In the genomic region with DNA sequence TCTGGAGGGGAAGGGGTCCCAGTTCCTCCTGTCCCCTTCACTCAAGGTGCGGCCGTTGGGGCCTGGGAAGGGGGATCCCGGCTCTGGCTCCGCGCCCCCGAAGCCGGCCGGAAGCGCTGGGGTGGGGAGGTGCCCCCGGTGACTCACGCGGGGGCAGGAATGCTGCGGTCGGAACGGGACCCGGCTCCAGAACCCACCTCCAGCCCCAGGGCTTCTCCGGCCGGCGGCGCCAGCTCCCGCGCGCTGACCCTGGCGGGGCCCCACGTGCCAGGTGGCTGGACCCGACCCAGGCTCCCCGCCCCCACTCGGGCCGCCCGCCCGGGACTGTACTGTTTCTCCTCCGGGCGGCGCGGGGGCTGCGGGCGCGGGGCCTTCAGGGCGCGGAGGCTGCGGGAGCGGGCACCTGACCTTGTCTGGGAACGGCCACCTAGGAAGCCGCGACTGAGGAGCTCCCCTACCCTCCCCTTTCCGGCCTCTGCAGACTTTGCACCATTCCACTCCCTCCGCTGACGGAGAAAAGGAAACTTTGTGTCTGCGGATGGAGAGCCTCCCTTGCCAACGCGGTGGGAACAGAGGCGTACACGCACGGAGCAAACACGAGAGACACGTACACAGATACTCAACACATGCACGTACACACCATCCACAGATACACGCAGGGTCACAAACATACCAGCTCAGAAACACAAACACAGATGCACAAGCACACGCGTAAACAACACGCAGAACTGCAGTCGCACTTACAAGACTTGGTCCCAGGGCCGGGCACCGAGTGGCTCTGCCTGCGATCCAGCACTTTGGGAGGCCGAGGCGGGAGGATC, we compare ENCODE assay signal across 1 cellular context.
TF ChIP-seq lines count a peak whose summit lies in the region.

No MANE protein-coding gene starts in this region.

TF ChIP-seq in K562, 482 proteins besides CTCF, POLR2A, EP300 and RAD21 (continues in another document):
- TF ChIP-seq, protein P1, sequence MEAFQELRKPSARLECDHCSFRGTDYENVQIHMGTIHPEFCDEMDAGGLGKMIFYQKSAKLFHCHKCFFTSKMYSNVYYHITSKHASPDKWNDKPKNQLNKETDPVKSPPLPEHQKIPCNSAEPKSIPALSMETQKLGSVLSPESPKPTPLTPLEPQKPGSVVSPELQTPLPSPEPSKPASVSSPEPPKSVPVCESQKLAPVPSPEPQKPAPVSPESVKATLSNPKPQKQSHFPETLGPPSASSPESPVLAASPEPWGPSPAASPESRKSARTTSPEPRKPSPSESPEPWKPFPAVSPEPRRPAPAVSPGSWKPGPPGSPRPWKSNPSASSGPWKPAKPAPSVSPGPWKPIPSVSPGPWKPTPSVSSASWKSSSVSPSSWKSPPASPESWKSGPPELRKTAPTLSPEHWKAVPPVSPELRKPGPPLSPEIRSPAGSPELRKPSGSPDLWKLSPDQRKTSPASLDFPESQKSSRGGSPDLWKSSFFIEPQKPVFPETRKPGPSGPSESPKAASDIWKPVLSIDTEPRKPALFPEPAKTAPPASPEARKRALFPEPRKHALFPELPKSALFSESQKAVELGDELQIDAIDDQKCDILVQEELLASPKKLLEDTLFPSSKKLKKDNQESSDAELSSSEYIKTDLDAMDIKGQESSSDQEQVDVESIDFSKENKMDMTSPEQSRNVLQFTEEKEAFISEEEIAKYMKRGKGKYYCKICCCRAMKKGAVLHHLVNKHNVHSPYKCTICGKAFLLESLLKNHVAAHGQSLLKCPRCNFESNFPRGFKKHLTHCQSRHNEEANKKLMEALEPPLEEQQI (IDR thresholded peaks at IDR 0.05), result no peak
- TF ChIP-seq ZSCAN29 (IDR thresholded peaks at IDR 0.05) (no peak), THRAP3 (IDR thresholded peaks at IDR 0.05; ENCODE audit: borderline replicate concordance) (no peak), CBX1 (IDR thresholded peaks at IDR 0.05; ENCODE audit: low read depth) (no peak; the same call in 1 of the 2 replicates), SIN3A (IDR thresholded peaks at IDR 0.05; ENCODE audit: borderline replicate concordance in 2 of 2, control insufficient read depth in 1 of 2, low read depth in 2 of 2, low read length in 2 of 2) (peak in 1 of 2 experiments; percentile 43; a peak in 1 of 4 replicates), ZC3H11A (IDR thresholded peaks at IDR 0.05; ENCODE audit: low read depth, low read length) (no peak), HDAC1 (IDR thresholded peaks at IDR 0.05) (no peak), MCM5 (IDR thresholded peaks at IDR 0.05; ENCODE audit: low read depth) (no peak), NFIX (CRISPR knock-in tag; IDR thresholded peaks at IDR 0.05; ENCODE audit: low read depth) (no peak), EZH2 (IDR thresholded peaks at IDR 0.05; ENCODE audit: borderline replicate concordance, low read depth, low read length) (no peak), ZNF583 (CRISPR knock-in tag; IDR thresholded peaks at IDR 0.05) (0 out of 2 replicates have a peak, but pooled peaks have one; percentile 50), CCNT2 (IDR thresholded peaks at IDR 0.05; ENCODE audit: borderline replicate concordance, extremely low read depth, insufficient read length, low read depth, low read length) (peak; percentile 96), POLR3A (IDR thresholded peaks at IDR 0.05; ENCODE audit: borderline replicate concordance, extremely low read depth, insufficient read depth, insufficient read length) (no peak), ELF4 (CRISPR knock-in tag; IDR thresholded peaks at IDR 0.05) (peak; percentile 37; the same call in 1 of the 2 replicates), CBFB (CRISPR knock-in tag; IDR thresholded peaks at IDR 0.05) (peak; percentile 87; the same call in 1 of the 2 replicates), NFE2 (IDR thresholded peaks at IDR 0.05; ENCODE audit: low read depth) (no peak), TRIM24 (IDR thresholded peaks at IDR 0.05) (no peak), CBX8 (IDR thresholded peaks at IDR 0.05; ENCODE audit: borderline replicate concordance, extremely low read depth, low read depth, low read length, poor library complexity, severe bottlenecking) (no peak), ZNF436 (CRISPR knock-in tag; IDR thresholded peaks at IDR 0.05) (no peak), NBN (IDR thresholded peaks at IDR 0.05; ENCODE audit: low read depth) (no peak), EGR1 (conservative IDR thresholded peaks at IDR 0.05) (peak; percentile 78), DNMT1 (IDR thresholded peaks at IDR 0.05) (no peak), DDX20 (tag; IDR thresholded peaks at IDR 0.05; ENCODE audit: low read depth) (no peak), CREB1 (IDR thresholded peaks at IDR 0.05) (no peak), CREB1 (CRISPR knock-in tag; IDR thresholded peaks at IDR 0.05) (no peak), YY1 (IDR thresholded peaks at IDR 0.05; ENCODE audit: borderline replicate concordance in 1 of 3, control insufficient read depth in 1 of 3, extremely low read depth in 1 of 3, insufficient read depth in 3 of 3, insufficient read length in 1 of 3, insufficient replicate concordance in 2 of 3, low read depth in 1 of 3, low read length in 2 of 3) (no peak), SMAD3 (CRISPR knock-in tag; conservative IDR thresholded peaks at IDR 0.05) (no peak)
- TF ChIP-seq, protein P2, sequence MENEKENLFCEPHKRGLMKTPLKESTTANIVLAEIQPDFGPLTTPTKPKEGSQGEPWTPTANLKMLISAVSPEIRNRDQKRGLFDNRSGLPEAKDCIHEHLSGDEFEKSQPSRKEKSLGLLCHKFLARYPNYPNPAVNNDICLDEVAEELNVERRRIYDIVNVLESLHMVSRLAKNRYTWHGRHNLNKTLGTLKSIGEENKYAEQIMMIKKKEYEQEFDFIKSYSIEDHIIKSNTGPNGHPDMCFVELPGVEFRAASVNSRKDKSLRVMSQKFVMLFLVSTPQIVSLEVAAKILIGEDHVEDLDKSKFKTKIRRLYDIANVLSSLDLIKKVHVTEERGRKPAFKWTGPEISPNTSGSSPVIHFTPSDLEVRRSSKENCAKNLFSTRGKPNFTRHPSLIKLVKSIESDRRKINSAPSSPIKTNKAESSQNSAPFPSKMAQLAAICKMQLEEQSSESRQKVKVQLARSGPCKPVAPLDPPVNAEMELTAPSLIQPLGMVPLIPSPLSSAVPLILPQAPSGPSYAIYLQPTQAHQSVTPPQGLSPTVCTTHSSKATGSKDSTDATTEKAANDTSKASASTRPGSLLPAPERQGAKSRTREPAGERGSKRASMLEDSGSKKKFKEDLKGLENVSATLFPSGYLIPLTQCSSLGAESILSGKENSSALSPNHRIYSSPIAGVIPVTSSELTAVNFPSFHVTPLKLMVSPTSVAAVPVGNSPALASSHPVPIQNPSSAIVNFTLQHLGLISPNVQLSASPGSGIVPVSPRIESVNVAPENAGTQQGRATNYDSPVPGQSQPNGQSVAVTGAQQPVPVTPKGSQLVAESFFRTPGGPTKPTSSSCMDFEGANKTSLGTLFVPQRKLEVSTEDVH (IDR thresholded peaks at IDR 0.05; ENCODE audit: low read depth, partially characterized antibody), result no peak
- TF ChIP-seq, protein P3, sequence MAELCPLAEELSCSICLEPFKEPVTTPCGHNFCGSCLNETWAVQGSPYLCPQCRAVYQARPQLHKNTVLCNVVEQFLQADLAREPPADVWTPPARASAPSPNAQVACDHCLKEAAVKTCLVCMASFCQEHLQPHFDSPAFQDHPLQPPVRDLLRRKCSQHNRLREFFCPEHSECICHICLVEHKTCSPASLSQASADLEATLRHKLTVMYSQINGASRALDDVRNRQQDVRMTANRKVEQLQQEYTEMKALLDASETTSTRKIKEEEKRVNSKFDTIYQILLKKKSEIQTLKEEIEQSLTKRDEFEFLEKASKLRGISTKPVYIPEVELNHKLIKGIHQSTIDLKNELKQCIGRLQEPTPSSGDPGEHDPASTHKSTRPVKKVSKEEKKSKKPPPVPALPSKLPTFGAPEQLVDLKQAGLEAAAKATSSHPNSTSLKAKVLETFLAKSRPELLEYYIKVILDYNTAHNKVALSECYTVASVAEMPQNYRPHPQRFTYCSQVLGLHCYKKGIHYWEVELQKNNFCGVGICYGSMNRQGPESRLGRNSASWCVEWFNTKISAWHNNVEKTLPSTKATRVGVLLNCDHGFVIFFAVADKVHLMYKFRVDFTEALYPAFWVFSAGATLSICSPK (IDR thresholded peaks at IDR 0.05; ENCODE audit: borderline replicate concordance), result no peak
- TF ChIP-seq, protein P4, sequence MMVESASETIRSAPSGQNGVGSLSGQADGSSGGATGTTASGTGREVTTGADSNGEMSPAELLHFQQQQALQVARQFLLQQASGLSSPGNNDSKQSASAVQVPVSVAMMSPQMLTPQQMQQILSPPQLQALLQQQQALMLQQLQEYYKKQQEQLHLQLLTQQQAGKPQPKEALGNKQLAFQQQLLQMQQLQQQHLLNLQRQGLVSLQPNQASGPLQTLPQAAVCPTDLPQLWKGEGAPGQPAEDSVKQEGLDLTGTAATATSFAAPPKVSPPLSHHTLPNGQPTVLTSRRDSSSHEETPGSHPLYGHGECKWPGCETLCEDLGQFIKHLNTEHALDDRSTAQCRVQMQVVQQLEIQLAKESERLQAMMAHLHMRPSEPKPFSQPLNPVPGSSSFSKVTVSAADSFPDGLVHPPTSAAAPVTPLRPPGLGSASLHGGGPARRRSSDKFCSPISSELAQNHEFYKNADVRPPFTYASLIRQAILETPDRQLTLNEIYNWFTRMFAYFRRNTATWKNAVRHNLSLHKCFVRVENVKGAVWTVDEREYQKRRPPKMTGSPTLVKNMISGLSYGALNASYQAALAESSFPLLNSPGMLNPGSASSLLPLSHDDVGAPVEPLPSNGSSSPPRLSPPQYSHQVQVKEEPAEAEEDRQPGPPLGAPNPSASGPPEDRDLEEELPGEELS (CRISPR knock-in tag; IDR thresholded peaks at IDR 0.05; ENCODE audit: borderline replicate concordance), result no peak
- TF ChIP-seq, protein P5, sequence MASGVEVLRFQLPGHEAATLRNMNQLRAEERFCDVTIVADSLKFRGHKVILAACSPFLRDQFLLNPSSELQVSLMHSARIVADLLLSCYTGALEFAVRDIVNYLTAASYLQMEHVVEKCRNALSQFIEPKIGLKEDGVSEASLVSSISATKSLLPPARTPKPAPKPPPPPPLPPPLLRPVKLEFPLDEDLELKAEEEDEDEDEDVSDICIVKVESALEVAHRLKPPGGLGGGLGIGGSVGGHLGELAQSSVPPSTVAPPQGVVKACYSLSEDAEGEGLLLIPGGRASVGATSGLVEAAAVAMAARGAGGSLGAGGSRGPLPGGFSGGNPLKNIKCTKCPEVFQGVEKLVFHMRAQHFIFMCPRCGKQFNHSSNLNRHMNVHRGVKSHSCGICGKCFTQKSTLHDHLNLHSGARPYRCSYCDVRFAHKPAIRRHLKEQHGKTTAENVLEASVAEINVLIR (CRISPR knock-in tag; IDR thresholded peaks at IDR 0.05), result peak; percentile 15; the same call in 1 of the 2 replicates
- TF ChIP-seq, protein P6, sequence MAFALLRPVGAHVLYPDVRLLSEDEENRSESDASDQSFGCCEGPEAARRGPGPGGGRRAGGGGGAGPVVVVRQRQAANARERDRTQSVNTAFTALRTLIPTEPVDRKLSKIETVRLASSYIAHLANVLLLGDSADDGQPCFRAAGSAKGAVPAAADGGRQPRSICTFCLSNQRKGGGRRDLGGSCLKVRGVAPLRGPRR (CRISPR knock-in tag; IDR thresholded peaks at IDR 0.05), result no peak
- TF ChIP-seq, protein P7, sequence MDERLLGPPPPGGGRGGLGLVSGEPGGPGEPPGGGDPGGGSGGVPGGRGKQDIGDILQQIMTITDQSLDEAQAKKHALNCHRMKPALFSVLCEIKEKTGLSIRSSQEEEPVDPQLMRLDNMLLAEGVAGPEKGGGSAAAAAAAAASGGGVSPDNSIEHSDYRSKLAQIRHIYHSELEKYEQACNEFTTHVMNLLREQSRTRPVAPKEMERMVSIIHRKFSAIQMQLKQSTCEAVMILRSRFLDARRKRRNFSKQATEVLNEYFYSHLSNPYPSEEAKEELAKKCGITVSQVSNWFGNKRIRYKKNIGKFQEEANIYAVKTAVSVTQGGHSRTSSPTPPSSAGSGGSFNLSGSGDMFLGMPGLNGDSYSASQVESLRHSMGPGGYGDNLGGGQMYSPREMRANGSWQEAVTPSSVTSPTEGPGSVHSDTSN (CRISPR knock-in tag; IDR thresholded peaks at IDR 0.05; ENCODE audit: low read depth), result no peak
- TF ChIP-seq, protein P7 (tag; conservative IDR thresholded peaks at IDR 0.05; ENCODE audit: low read depth), result no peak
- TF ChIP-seq, protein P8, sequence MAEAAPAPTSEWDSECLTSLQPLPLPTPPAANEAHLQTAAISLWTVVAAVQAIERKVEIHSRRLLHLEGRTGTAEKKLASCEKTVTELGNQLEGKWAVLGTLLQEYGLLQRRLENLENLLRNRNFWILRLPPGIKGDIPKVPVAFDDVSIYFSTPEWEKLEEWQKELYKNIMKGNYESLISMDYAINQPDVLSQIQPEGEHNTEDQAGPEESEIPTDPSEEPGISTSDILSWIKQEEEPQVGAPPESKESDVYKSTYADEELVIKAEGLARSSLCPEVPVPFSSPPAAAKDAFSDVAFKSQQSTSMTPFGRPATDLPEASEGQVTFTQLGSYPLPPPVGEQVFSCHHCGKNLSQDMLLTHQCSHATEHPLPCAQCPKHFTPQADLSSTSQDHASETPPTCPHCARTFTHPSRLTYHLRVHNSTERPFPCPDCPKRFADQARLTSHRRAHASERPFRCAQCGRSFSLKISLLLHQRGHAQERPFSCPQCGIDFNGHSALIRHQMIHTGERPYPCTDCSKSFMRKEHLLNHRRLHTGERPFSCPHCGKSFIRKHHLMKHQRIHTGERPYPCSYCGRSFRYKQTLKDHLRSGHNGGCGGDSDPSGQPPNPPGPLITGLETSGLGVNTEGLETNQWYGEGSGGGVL (CRISPR knock-in tag; IDR thresholded peaks at IDR 0.05), result no peak
- TF ChIP-seq, protein P9, sequence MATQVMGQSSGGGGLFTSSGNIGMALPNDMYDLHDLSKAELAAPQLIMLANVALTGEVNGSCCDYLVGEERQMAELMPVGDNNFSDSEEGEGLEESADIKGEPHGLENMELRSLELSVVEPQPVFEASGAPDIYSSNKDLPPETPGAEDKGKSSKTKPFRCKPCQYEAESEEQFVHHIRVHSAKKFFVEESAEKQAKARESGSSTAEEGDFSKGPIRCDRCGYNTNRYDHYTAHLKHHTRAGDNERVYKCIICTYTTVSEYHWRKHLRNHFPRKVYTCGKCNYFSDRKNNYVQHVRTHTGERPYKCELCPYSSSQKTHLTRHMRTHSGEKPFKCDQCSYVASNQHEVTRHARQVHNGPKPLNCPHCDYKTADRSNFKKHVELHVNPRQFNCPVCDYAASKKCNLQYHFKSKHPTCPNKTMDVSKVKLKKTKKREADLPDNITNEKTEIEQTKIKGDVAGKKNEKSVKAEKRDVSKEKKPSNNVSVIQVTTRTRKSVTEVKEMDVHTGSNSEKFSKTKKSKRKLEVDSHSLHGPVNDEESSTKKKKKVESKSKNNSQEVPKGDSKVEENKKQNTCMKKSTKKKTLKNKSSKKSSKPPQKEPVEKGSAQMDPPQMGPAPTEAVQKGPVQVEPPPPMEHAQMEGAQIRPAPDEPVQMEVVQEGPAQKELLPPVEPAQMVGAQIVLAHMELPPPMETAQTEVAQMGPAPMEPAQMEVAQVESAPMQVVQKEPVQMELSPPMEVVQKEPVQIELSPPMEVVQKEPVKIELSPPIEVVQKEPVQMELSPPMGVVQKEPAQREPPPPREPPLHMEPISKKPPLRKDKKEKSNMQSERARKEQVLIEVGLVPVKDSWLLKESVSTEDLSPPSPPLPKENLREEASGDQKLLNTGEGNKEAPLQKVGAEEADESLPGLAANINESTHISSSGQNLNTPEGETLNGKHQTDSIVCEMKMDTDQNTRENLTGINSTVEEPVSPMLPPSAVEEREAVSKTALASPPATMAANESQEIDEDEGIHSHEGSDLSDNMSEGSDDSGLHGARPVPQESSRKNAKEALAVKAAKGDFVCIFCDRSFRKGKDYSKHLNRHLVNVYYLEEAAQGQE (CRISPR knock-in tag; IDR thresholded peaks at IDR 0.05; ENCODE audit: low read depth), result 0 out of 2 replicates have a peak, but pooled peaks have one; percentile 24
